9 cellular contexts compared by ENCODE assay signal in genomic region chr17:49523706-49524472, GRCh38. TPM values are rescaled to one million over a fixed set of nuclear protein-coding genes. Genes with fewer than 3 reads are reported as not detected.
DNase-seq lines count a peak whose midpoint lies in the region; ATAC-seq and TF ChIP-seq lines count a peak whose summit lies in the region.
"Had no signal": no experiment of that assay in that cellular context is flagged by ENCODE, and none has a peak within 500 bp of the region (broad histone marks: within the 10 kb centered on the region; RNA-seq: fewer than 3 reads in every experiment).

No MANE protein-coding gene starts in this region.

- peaks cover 4 to 8% (median 4%) of the 10 kb centered on the region in 3 donors for H3K4me1 Mint-ChIP-seq in CD8-positive, alpha-beta memory T cell
- peaks cover 6% of the 10 kb centered on the region for H3K4me1 Mint-ChIP-seq in activated CD4-positive, alpha-beta memory T cell treated with anti-CD3 and anti-CD28 coated beads, Interleukin-2, amount 10 ng/mL, durations not matched to agents 7 days and 5 days
- peaks cover 23% of the 10 kb centered on the region for H3K4me1 Mint-ChIP-seq in glutamatergic neuron (ENCODE audit: low read depth, unreplicated experiment)

- peaks cover 5 to 16% of the 10 kb centered on the region in 2 donors for H3K27me3 Mint-ChIP-seq in CD8-positive, alpha-beta memory T cell
- peaks cover 13% of the 10 kb centered on the region for H3K27me3 Mint-ChIP-seq in activated CD4-positive, alpha-beta memory T cell treated with anti-CD3 and anti-CD28 coated beads, Interleukin-2, amount 10 ng/mL, durations not matched to agents 7 days and 5 days
- H3K27me3 Mint-ChIP-seq in glutamatergic neuron (ENCODE audit: unreplicated experiment) = peaks cover 18% of the 10 kb centered on the region

- POLR2A ChIA-PET in CD8-positive, alpha-beta memory T cell (lab: Charles Lee) = no interaction called here
- POLR2A ChIA-PET in activated CD4-positive, alpha-beta memory T cell treated with anti-CD3 and anti-CD28 coated beads, Interleukin-2, amount 10 ng/mL, durations not matched to agents 7 days and 5 days (lab: Charles Lee) = no interaction called here

- H3K9me3 Mint-ChIP-seq in CD8-positive, alpha-beta memory T cell = no peaks in the 10 kb centered on the region
- H3K9me3 Mint-ChIP-seq in activated CD4-positive, alpha-beta memory T cell treated with anti-CD3 and anti-CD28 coated beads, Interleukin-2, amount 10 ng/mL, durations not matched to agents 7 days and 5 days = no peaks in the 10 kb centered on the region
- H3K9me3 Mint-ChIP-seq in glutamatergic neuron (ENCODE audit: unreplicated experiment) = peaks cover 5% of the 10 kb centered on the region

- H3K4me3 Mint-ChIP-seq in CD8-positive, alpha-beta memory T cell = peak overlapping the region in 1 of 7 donors; percentile 18
- H3K4me3 Mint-ChIP-seq in activated CD4-positive, alpha-beta memory T cell treated with anti-CD3 and anti-CD28 coated beads, Interleukin-2, amount 10 ng/mL, durations not matched to agents 7 days and 5 days = no peak overlapping the region
- no peak overlapping the region for H3K4me3 Mint-ChIP-seq in glutamatergic neuron (ENCODE audit: unreplicated experiment)

- peaks cover 4% of the 10 kb centered on the region for H3K4me1 ChIP-seq in CD8-positive, alpha-beta memory T cell (ENCODE audit: insufficient read depth, low read length)
- no peaks in the 10 kb centered on the region for H3K4me1 ChIP-seq in ovary (ENCODE audit: insufficient read depth)

- intact Hi-C loops in ovary (cut with DNase I) = no loop called here

- TF ChIP-seq EP300 in ovary (IDR thresholded peaks at IDR 0.05) = no peak

- no peaks in the 10 kb centered on the region for H3K36me3 Mint-ChIP-seq in CD8-positive, alpha-beta memory T cell
- H3K36me3 Mint-ChIP-seq in activated CD4-positive, alpha-beta memory T cell treated with anti-CD3 and anti-CD28 coated beads, Interleukin-2, amount 10 ng/mL, durations not matched to agents 7 days and 5 days (ENCODE audit: low read depth) = no peaks in the 10 kb centered on the region
- no peaks in the 10 kb centered on the region for H3K36me3 Mint-ChIP-seq in glutamatergic neuron (ENCODE audit: unreplicated experiment)

- no peak for ATAC-seq in GM19023 (IDR thresholded peaks at IDR 0.05; ENCODE audit: unreplicated experiment)

- no peak overlapping the region for H3K4me3 ChIP-seq in CD8-positive, alpha-beta memory T cell (ENCODE audit: low read length)
- no peak overlapping the region for H3K4me3 ChIP-seq in ovary

- WGBS in ovary, 3 donors = 80 to 83% (median 82%) methylated on average over 9 to 11 of the region's 11 CpGs

- no peak for TF ChIP-seq POLR2A in ovary (IDR thresholded peaks at IDR 0.05)

- DNase-seq in CD8-positive, alpha-beta memory T cell = peak; percentile 21 to 70 (median 31)
- DNase-seq in LHCN-M2 (ENCODE audit: low read depth) (peak; percentile 18), iPS-NIHi11 (ENCODE audit: low spot score) (peak; percentile 6), glutamatergic neuron (no peak), ovary (no peak), NCI-H1417 treated with DMSO at 0.1 percent for 48 hours (lab: John Stamatoyannopoulos, UW) (no peak)
- peak; percentile 55 for DNase-seq in activated CD4-positive, alpha-beta memory T cell treated with anti-CD3 and anti-CD28 coated beads, Interleukin-2, amount 10 ng/mL, durations not matched to agents 7 days and 5 days
- DNase-seq: MV-4-11 had no signal

- H3K9me3 ChIP-seq in CD8-positive, alpha-beta memory T cell (ENCODE audit: low read length) = no peaks in the 10 kb centered on the region
- H3K9me3 ChIP-seq in ovary = no peaks in the 10 kb centered on the region

- H3K27ac Mint-ChIP-seq in CD8-positive, alpha-beta memory T cell = peak overlapping the region in 2 of 8 donors; percentile 38 to 83
- H3K27ac Mint-ChIP-seq in activated CD4-positive, alpha-beta memory T cell treated with anti-CD3 and anti-CD28 coated beads, Interleukin-2, amount 10 ng/mL, durations not matched to agents 7 days and 5 days = no peak overlapping the region
- H3K27ac Mint-ChIP-seq in glutamatergic neuron (ENCODE audit: unreplicated experiment) = no peak overlapping the region

- no peak overlapping the region for H3K27ac ChIP-seq in CD8-positive, alpha-beta memory T cell (ENCODE audit: low read depth, low read length)
- no peak overlapping the region for H3K27ac ChIP-seq in ovary

- CTCF ChIA-PET in CD8-positive, alpha-beta memory T cell (lab: Charles Lee) = no interaction called here
- CTCF ChIA-PET in activated CD4-positive, alpha-beta memory T cell treated with anti-CD3 and anti-CD28 coated beads, Interleukin-2, amount 10 ng/mL, durations not matched to agents 7 days and 5 days (lab: Charles Lee) = interaction anchor here (1.0 kb wide), 1 partner anchor 34 kb away, joined by 3 read pairs; no protein-coding TSS in a partner anchor

- no peaks in the 10 kb centered on the region for H3K27me3 ChIP-seq in CD8-positive, alpha-beta memory T cell (ENCODE audit: insufficient read depth, low read length, poor library complexity, severe bottlenecking)
- H3K27me3 ChIP-seq in ovary = no peaks in the 10 kb centered on the region

- no peaks in the 10 kb centered on the region for H3K36me3 ChIP-seq in CD8-positive, alpha-beta memory T cell (ENCODE audit: insufficient read depth, low read length)
- no peaks in the 10 kb centered on the region for H3K36me3 ChIP-seq in ovary

- TF ChIP-seq CTCF in glutamatergic neuron (IDR thresholded peaks at IDR 0.05; ENCODE audit: partially characterized antibody, unreplicated experiment) (no peak), ovary (IDR thresholded peaks at IDR 0.05) (no peak)

RNA-seq across cellular contexts. Expression of gene NGFR, which starts 28.8 kb away (rescaled TPM):
- total RNA-seq in CD8-positive, alpha-beta memory T cell = under 1 TPM; 0.07 to 0.15 TPM
- 0.37 TPM for polyA plus RNA-seq in CD8-positive, alpha-beta memory T cell
- total RNA-seq in LHCN-M2 (2014; rRNA removed) (25.4 and 40.2 TPM in 2 replicates), glutamatergic neuron (ENCODE audit: unreplicated experiment) (131 TPM), ovary (10 to 100 TPM in 1 of 7 donors, 1 to 10 TPM in 5, under 1 TPM in 1; 0.35 to 13.2 (median 3.4) TPM)
- polyA plus RNA-seq in LHCN-M2 (2012) = 54.8 TPM
- total RNA-seq in activated CD4-positive, alpha-beta memory T cell treated with anti-CD3 and anti-CD28 coated beads, Interleukin-2, amount 10 ng/mL, durations not matched to agents 7 days and 5 days = under 1 TPM; 0.33 to 0.58 TPM
- 1 to 10 TPM; 1.8 to 4.1 TPM for polyA plus RNA-seq in ovary

RNA-seq across cellular contexts. Expression of gene NXPH3, which starts 51.8 kb away (rescaled TPM):
- under 1 TPM; 0.31 to 0.44 TPM for total RNA-seq in CD8-positive, alpha-beta memory T cell
- polyA plus RNA-seq in CD8-positive, alpha-beta memory T cell = not detected
- total RNA-seq in LHCN-M2 (2014; rRNA removed) (0.06 and 0.19 TPM in 2 replicates), glutamatergic neuron (ENCODE audit: unreplicated experiment) (2.0 TPM), ovary (10 to 100 TPM in 4 of 7 donors, 1 to 10 TPM in 3; 1.2 to 26.0 (median 10.7) TPM)
- 0.17 TPM for polyA plus RNA-seq in LHCN-M2 (2012)
- not detected for total RNA-seq in activated CD4-positive, alpha-beta memory T cell treated with anti-CD3 and anti-CD28 coated beads, Interleukin-2, amount 10 ng/mL, durations not matched to agents 7 days and 5 days
- polyA plus RNA-seq in ovary = 10 to 100 TPM in 1 of 2 donors, 1 to 10 TPM in 1; 7.1 to 16.6 TPM

Comparison
In these comparisons a context has a peak if more than half of its experiments do, and no peak if none do; other contexts are left out.
1. DNase-seq: peak in CD8-positive, alpha-beta memory T cell (5 of 5), LHCN-M2 (single experiment), activated CD4-positive, alpha-beta memory T cell treated with anti-CD3 and anti-CD28 coated beads, Interleukin-2, amount 10 ng/mL, durations not matched to agents 7 days and 5 days (single experiment) and iPS-NIHi11 (single experiment); none in glutamatergic neuron (single experiment), ovary (0 of 5) and NCI-H1417 treated with DMSO at 0.1 percent for 48 hours (single experiment).